ENCODE assay signal across 19 cellular contexts in the genomic region with DNA sequence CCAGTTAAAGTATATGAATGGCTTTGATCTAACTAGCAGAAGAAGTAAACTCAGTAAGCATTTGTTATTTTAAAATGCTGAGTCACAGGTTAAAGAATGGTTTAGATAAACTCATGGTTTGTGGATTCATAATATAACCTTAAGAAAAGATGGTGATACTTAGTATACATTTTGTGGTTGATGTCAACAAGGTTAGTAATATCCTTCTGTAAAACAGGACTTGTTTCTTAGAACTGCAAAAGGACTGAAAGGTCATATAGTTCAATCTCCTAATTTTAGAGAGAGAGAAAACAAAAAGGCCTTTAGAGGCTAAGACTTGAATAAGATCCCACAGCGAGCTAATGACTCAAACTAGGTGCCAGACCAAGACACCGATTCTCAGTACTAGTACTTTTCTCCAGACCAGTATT. TPM values are rescaled to one million over a fixed set of nuclear protein-coding genes. Genes with fewer than 3 reads are reported as not detected.
DNase-seq lines count a peak whose midpoint lies in the region; ATAC-seq, FAIRE-seq and TF ChIP-seq lines count a peak whose summit lies in the region.
"Had no signal": no experiment of that assay in that cellular context is flagged by ENCODE, and none has a peak within 500 bp of the region (broad histone marks: within the 10 kb centered on the region; RNA-seq: fewer than 3 reads in every experiment).

No MANE protein-coding gene starts in this region.

- ATAC-seq in HepG2 (no peak), right lobe of liver (no peak), K562 (peak; percentile 42)
- ATAC-seq: activated CD8-positive, alpha-beta T cell treated with anti-CD3 and anti-CD28 coated beads for 36 hours; sciatic nerve had no signal

- TF ChIP-seq RAD21 in HepG2 (CRISPR knock-in tag; IDR thresholded peaks at IDR 0.05) (no peak), K562 (CRISPR knock-in tag; conservative IDR thresholded peaks at IDR 0.05 in 1 of 2, IDR thresholded peaks at IDR 0.05 in 1 of 2) (no peak)

- H2AFZ ChIP-seq in HepG2 (ENCODE audit: low read length) (no peak overlapping the region), KMS-11 (ENCODE audit: low read depth) (peak overlapping the region; percentile 10; the same call in 1 of the 2 replicates), K562 (ENCODE audit: low read depth, low read length) (peak overlapping the region; percentile 78)

- H3K4me3 ChIP-seq in HepG2 (replicated peaks in 1 of 3; ENCODE audit: insufficient read depth in 1 of 3, low read depth in 2 of 3, low read length in 3 of 3) (no peak overlapping the region), right lobe of liver (no peak overlapping the region), KMS-11 (IDR thresholded peaks at IDR 0.05; ENCODE audit: insufficient read depth, low read depth, low read length) (peak overlapping the region; percentile 43), K562 (no peak overlapping the region), esophagus squamous epithelium (no peak overlapping the region)
- H3K4me3 ChIP-seq: HAP-1, SK-N-MC had no signal

- POLR2A ChIA-PET in HepG2 (lab: Yijun Ruan, JAX), result no interaction called here
- POLR2A ChIA-PET in K562 (lab: Yijun Ruan, JAX), result interaction anchor here (1.4 kb wide), 1 partner anchor 13 kb away, joined by 3 read pairs; no protein-coding TSS in a partner anchor

- no peak for TF ChIP-seq POLR2A in HepG2 (IDR thresholded peaks at IDR 0.05; ENCODE audit: insufficient read depth in 1 of 2, low read depth in 2 of 2, low read length in 2 of 2)
- no peak for TF ChIP-seq POLR2A in right lobe of liver (IDR thresholded peaks at IDR 0.05)
- no peak for TF ChIP-seq POLR2A in K562 (conservative IDR thresholded peaks at IDR 0.05)
- TF ChIP-seq POLR2A in esophagus squamous epithelium (IDR thresholded peaks at IDR 0.05), result no peak

- H3K9me1 ChIP-seq in K562 (ENCODE audit: control insufficient read depth, insufficient read depth, low read length), result no peaks in the 10 kb centered on the region

- TF ChIP-seq CTCF in HepG2 (CRISPR knock-in tag; IDR thresholded peaks at IDR 0.05), result no peak
- TF ChIP-seq CTCF in right lobe of liver (IDR thresholded peaks at IDR 0.05), result no peak
- TF ChIP-seq CTCF in KMS-11 (conservative IDR thresholded peaks at IDR 0.05; ENCODE audit: low read depth, low read length), result no peak
- TF ChIP-seq CTCF in K562 (IDR thresholded peaks at IDR 0.05 in 2 of 3, conservative IDR thresholded peaks at IDR 0.05 in 1 of 3; ENCODE audit: insufficient read depth in 2 of 3, low read depth in 1 of 3, low read length in 3 of 3), result no peak
- no peak for TF ChIP-seq CTCF in esophagus squamous epithelium (IDR thresholded peaks at IDR 0.05)

- no peaks in the 10 kb centered on the region for H3K9me3 ChIP-seq in HepG2 (ENCODE audit: low read length)
- no peaks in the 10 kb centered on the region for H3K9me3 ChIP-seq in right lobe of liver
- no peaks in the 10 kb centered on the region for H3K9me3 ChIP-seq in K562 (replicated peaks; ENCODE audit: control insufficient read depth, insufficient read depth, low read depth, low read length)
- H3K9me3 ChIP-seq in esophagus squamous epithelium, result no peaks in the 10 kb centered on the region
- H3K9me3 ChIP-seq: HAP-1 had no signal

- BruUV-seq in HepG2 (replicated peaks; lab: Mats Ljungman, UMichigan) (no TSS peak), K562 (replicated peaks; lab: Mats Ljungman, UMichigan) (no TSS peak)

- H3K36me3 ChIP-seq in HepG2 (replicated peaks in 1 of 2; ENCODE audit: control insufficient read depth in 1 of 2, insufficient read depth in 2 of 2, low read length in 2 of 2) (no peaks in the 10 kb centered on the region), right lobe of liver (no peaks in the 10 kb centered on the region), KMS-11 (ENCODE audit: insufficient read depth) (no peaks in the 10 kb centered on the region), K562 (ENCODE audit: control insufficient read depth, insufficient read depth, low read length) (no peaks in the 10 kb centered on the region), esophagus squamous epithelium (no peaks in the 10 kb centered on the region)
- H3K36me3 ChIP-seq: HAP-1 had no signal

- DNase-seq in HepG2 (ENCODE audit: low spot score) (no peak), right lobe of liver (no peak), K562 (ENCODE audit: extremely low read depth in 1 of 4, low spot score in 3 of 4) (no peak), T1000 (lab: John Stamatoyannopoulos, UW) (no peak), NCI-H2081 treated with DMSO at 0.1 percent for 48 hours (lab: John Stamatoyannopoulos, UW) (no peak), esophagus squamous epithelium (lab: John Stamatoyannopoulos, UW) (no peak), epidermal melanocyte (ENCODE audit: insufficient read length, low spot score) (no peak)
- DNase-seq: 8988T; activated CD8-positive, alpha-beta T cell treated with anti-CD3 and anti-CD28 coated beads for 36 hours; activated gamma-delta T cell; CD4-positive, alpha-beta memory T cell; NCI-H226; stimulated activated CD4-positive, alpha-beta T cell treated with anti-CD3 and anti-CD28 coated beads, Interleukin-4, amount 100 ng/mL, for 4 hours had no signal

- FAIRE-seq in HepG2 (lab: Jason Lieb, UNC) (no peak), K562 (lab: Jason Lieb, UNC) (peak; percentile 29)
- FAIRE-seq: islet of Langerhans had no signal

- H3K4me1 ChIP-seq in HepG2 (ENCODE audit: insufficient read depth, low read length), result no peaks in the 10 kb centered on the region
- no peaks in the 10 kb centered on the region for H3K4me1 ChIP-seq in right lobe of liver
- peaks cover 26% of the 10 kb centered on the region for H3K4me1 ChIP-seq in KMS-11 (ENCODE audit: low read depth, poor library complexity, severe bottlenecking)
- peaks cover 0 to 13% of the 10 kb centered on the region in 2 experiments; a peak in 2 of 5 replicates for H3K4me1 ChIP-seq in K562 (replicated peaks in 1 of 2; ENCODE audit: control insufficient read depth in 2 of 2, insufficient read depth in 2 of 2, low read length in 2 of 2)
- H3K4me1 ChIP-seq in esophagus squamous epithelium, result no peaks in the 10 kb centered on the region
- H3K4me1 ChIP-seq: HAP-1 had no signal

- intact Hi-C loops in HepG2 (cut with micrococcal nuclease; ENCODE audit: unreplicated experiment) (no loop called here), right lobe of liver (cut with DNase I) (no loop called here), K562 (cut with micrococcal nuclease) (no loop called here), esophagus squamous epithelium (cut with DNase I) (no loop called here)

- TF ChIP-seq EP300 in HepG2 (IDR thresholded peaks at IDR 0.05; ENCODE audit: low read depth in 2 of 2, low read length in 2 of 2) (no peak), HepG2 (CRISPR knock-in tag; IDR thresholded peaks at IDR 0.05; ENCODE audit: borderline replicate concordance) (no peak), K562 (IDR thresholded peaks at IDR 0.05; ENCODE audit: low read length) (no peak)

- in situ Hi-C loops in HepG2 (cut with HindIII; ENCODE audit: extremely low pct_ligation_motif_present, low pct_unique_long_range_greater_than_20kb), result no loop called here
- in situ Hi-C loops in K562 (cut with MboI), result no loop called here

- whole genome bisulfite sequencing in HepG2 (ENCODE audit: low lambda C conversion rate), result 50% methylated on average over 2 of the region's 2 CpGs
- WGBS in right lobe of liver (ENCODE audit: insufficient coverage, low coverage, low lambda C conversion rate, missing lambda C conversion rate), result 88% methylated on average over 2 of the region's 2 CpGs
- 57% methylated on average over 2 of the region's 2 CpGs for WGBS in K562 (ENCODE audit: insufficient coverage, low coverage, missing lambda C conversion rate)
- WGBS in esophagus squamous epithelium, 2 donors, result 69 to 72% methylated on average over 2 of the region's 2 CpGs

- H3K4me2 ChIP-seq in HepG2 (ENCODE audit: low read depth, low read length) (no peak overlapping the region), KMS-11 (peak overlapping the region; percentile 37), K562 (ENCODE audit: insufficient read depth, low read length) (0 out of 2 replicates have a peak overlapping the region, but pooled peaks have one; percentile 5)

- CTCF ChIA-PET in HepG2 (lab: Yijun Ruan, JAX; ENCODE audit: low intra/inter-chr PET ratio, low total read pairs), result no interaction called here
- CTCF ChIA-PET in K562 (lab: Yijun Ruan, JAX; ENCODE audit: low intra/inter-chr PET ratio), result no interaction called here

- no peaks in the 10 kb centered on the region; a peak in 1 of 5 replicates for H3K27me3 ChIP-seq in HepG2 (ENCODE audit: control insufficient read depth in 1 of 2, insufficient read depth in 2 of 2, low read length in 2 of 2)
- no peaks in the 10 kb centered on the region for H3K27me3 ChIP-seq in right lobe of liver
- H3K27me3 ChIP-seq in KMS-11 (ENCODE audit: insufficient read depth, low read depth), result no peaks in the 10 kb centered on the region
- no peaks in the 10 kb centered on the region for H3K27me3 ChIP-seq in K562 (ENCODE audit: control insufficient read depth in 2 of 2, insufficient read depth in 2 of 2, low read length in 2 of 2)
- no peaks in the 10 kb centered on the region for H3K27me3 ChIP-seq in esophagus squamous epithelium

- H3K9ac ChIP-seq in HepG2 (ENCODE audit: insufficient read depth, low read depth, low read length) (no peak overlapping the region), KMS-11 (no peak overlapping the region), K562 (ENCODE audit: insufficient read depth in 1 of 2, low read depth in 2 of 2, low read length in 2 of 2) (no peak overlapping the region)

- H3K79me2 ChIP-seq in HepG2 (ENCODE audit: insufficient read depth, low read length) (no peaks in the 10 kb centered on the region), KMS-11 (ENCODE audit: insufficient read depth, low read depth) (no peaks in the 10 kb centered on the region), K562 (ENCODE audit: control insufficient read depth, insufficient read depth, low read length) (no peaks in the 10 kb centered on the region)

- no peaks in the 10 kb centered on the region for H4K20me1 ChIP-seq in HepG2 (ENCODE audit: insufficient read depth, low read length)
- H4K20me1 ChIP-seq in KMS-11 (ENCODE audit: insufficient read depth), result no peaks in the 10 kb centered on the region
- no peaks in the 10 kb centered on the region for H4K20me1 ChIP-seq in K562 (replicated peaks; ENCODE audit: control insufficient read depth, insufficient read depth, low read length)

- H3K27ac ChIP-seq in HepG2 (ENCODE audit: extremely low read length, insufficient read depth, low read length), result no peak overlapping the region
- no peak overlapping the region for H3K27ac ChIP-seq in right lobe of liver
- H3K27ac ChIP-seq in KMS-11, result peak overlapping the region; percentile 47; the same call in 1 of the 2 replicates
- H3K27ac ChIP-seq in K562 (ENCODE audit: extremely low read depth, low read depth, low read length), result 0 out of 3 replicates have a peak overlapping the region, but pooled peaks have one; percentile 11
- H3K27ac ChIP-seq in esophagus squamous epithelium, result no peak overlapping the region
- H3K27ac ChIP-seq: SK-N-MC had no signal

RNA-seq across cellular contexts. Expression of a gene that starts 50.0 kb away (rescaled TPM):
- total RNA-seq in HepG2 (2016; rRNA removed; fragmentation: Illumina TruSeq; extraction: Trizol), result not detected in 2 replicates
- not detected in 2 replicates for total RNA-seq in HepG2 (2016; cell fraction: cytosol; rRNA removed; fragmentation: Illumina TruSeq; extraction: Trizol; ENCODE audit: low read depth)
- total RNA-seq in HepG2 (2016; cell fraction: insoluble cytoplasmic fraction; rRNA removed; fragmentation: Illumina TruSeq; extraction: Trizol), result not detected in 2 replicates
- not detected in 2 replicates for total RNA-seq in HepG2 (2016; cell fraction: membrane; rRNA removed; fragmentation: Illumina TruSeq; extraction: Trizol)
- total RNA-seq in HepG2 (2016; cell fraction: nucleus; rRNA removed; fragmentation: Illumina TruSeq; extraction: Trizol), result not detected in 2 replicates
- polyA plus RNA-seq in HepG2 (2011; rRNA removed), result not detected in 2 replicates
- not detected in 2 replicates for polyA plus RNA-seq in HepG2 (2011; cell fraction: cytosol; rRNA removed)
- polyA plus RNA-seq in HepG2 (2011; cell fraction: nucleus; rRNA removed), result not detected in 2 replicates
- polyA plus RNA-seq in HepG2 (2012), result not detected in 2 replicates
- not detected in 2 replicates for polyA plus RNA-seq in HepG2 (2016; cell fraction: cytosol; fragmentation: Illumina TruSeq; extraction: Trizol; ENCODE audit: low read depth)
- polyA plus RNA-seq in HepG2 (2016; cell fraction: insoluble cytoplasmic fraction; fragmentation: Illumina TruSeq; extraction: Trizol; ENCODE audit: low read depth), result not detected in 2 replicates
- polyA plus RNA-seq in HepG2 (2016; cell fraction: membrane; fragmentation: Illumina TruSeq; extraction: Trizol; ENCODE audit: low read depth), result not detected in 2 replicates
- polyA plus RNA-seq in HepG2 (2016; cell fraction: nucleus; fragmentation: Illumina TruSeq; extraction: Trizol; ENCODE audit: insufficient read depth, low read depth), result not detected in 2 replicates
- polyA minus RNA-seq in HepG2 (2011; rRNA and poly(A)+ RNA removed; ENCODE audit: low replicate concordance), result not detected in 2 replicates
- polyA minus RNA-seq in HepG2 (2011; cell fraction: cytosol; rRNA and poly(A)+ RNA removed), result not detected in 2 replicates
- polyA minus RNA-seq in HepG2 (2011; cell fraction: nucleus; rRNA and poly(A)+ RNA removed), result not detected in 2 replicates
- 1 to 10 TPM in 1 of 6 experiments, under 1 TPM in 1, not detected in 4; 0.31 to 1.2 TPM for total RNA-seq in right lobe of liver
- not detected in 2 replicates for total RNA-seq in K562 (2011; cell fraction: chromatin; rRNA removed; ENCODE audit: low replicate concordance)
- total RNA-seq in K562 (2011; cell fraction: nucleolus; rRNA removed), result not detected in 2 replicates
- total RNA-seq in K562 (2011; cell fraction: nucleoplasm; rRNA removed), result not detected in 2 replicates
- not detected in 2 replicates for total RNA-seq in K562 (2014; rRNA removed)
- total RNA-seq in K562 (2014; rRNA removed; fragmentation: Illumina TruSeq; extraction: Trizol), result not detected in 2 replicates
- not detected in 2 replicates for total RNA-seq in K562 (2015; rRNA removed; fragmentation: Illumina TruSeq; extraction: Trizol)
- not detected in 2 replicates for total RNA-seq in K562 (2021)
- not detected in 2 replicates for polyA plus RNA-seq in K562 (2011; rRNA removed)
- polyA plus RNA-seq in K562 (2011; cell fraction: cytosol; rRNA removed), result not detected in 2 replicates
- polyA plus RNA-seq in K562 (2011; cell fraction: nucleus; rRNA removed), result not detected in 2 replicates
- polyA plus RNA-seq in K562 (2012), result not detected in 2 replicates
- not detected in 2 replicates for polyA plus RNA-seq in K562 (2014; fragmentation: Illumina TruSeq; extraction: Trizol)
- not detected for polyA plus RNA-seq in K562 (2014; fragmentation: Nextera tagmentation; extraction: Ambion mirVana)
- not detected in 2 replicates for polyA plus RNA-seq in K562 (2014; rRNA removed)
- polyA minus RNA-seq in K562 (2011; rRNA and poly(A)+ RNA removed), result not detected in 2 replicates
- polyA minus RNA-seq in K562 (2011; cell fraction: cytosol; rRNA and poly(A)+ RNA removed), result not detected in 2 replicates
- not detected in 2 replicates for polyA minus RNA-seq in K562 (2011; cell fraction: nucleus; rRNA and poly(A)+ RNA removed)
- not detected for total RNA-seq in esophagus squamous epithelium
- total RNA-seq: activated CD8-positive, alpha-beta T cell treated with anti-CD3 and anti-CD28 coated beads for 36 hours; CD4-positive, alpha-beta memory T cell; mesothelial cell of epicardium; sciatic nerve had no signal
- polyA plus RNA-seq: CD4-positive, alpha-beta memory T cell had no signal

Comparison
In these comparisons a context has a peak if more than half of its experiments do, and no peak if none do; other contexts are left out.
1. H3K27ac ChIP-seq: peak in KMS-11 (single experiment) and K562 (single experiment); none in HepG2 (single experiment), right lobe of liver (0 of 3) and esophagus squamous epithelium (0 of 4).